ENCODE assay signal across 8 cellular contexts in the genomic region with DNA sequence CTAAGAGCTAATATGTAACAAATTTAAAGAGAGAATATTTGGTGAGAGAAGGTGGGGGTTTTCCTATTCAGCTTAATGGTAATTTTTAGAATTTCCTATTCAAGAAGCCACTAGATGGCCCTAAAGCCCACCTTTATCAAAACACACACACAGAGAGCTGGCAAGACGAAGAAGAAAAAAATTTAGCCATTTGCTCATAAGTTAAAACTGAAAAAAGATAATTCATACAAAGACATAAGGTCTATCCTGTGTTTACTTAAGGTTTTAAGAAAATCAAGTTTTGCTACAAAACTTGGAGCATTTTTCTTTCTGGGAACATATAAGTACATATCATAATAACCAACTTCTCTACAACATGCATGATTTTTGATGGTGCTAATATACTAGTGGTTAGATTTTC. TPM values are rescaled to one million over a fixed set of nuclear protein-coding genes. Genes with fewer than 3 reads are reported as not detected.
DNase-seq lines count a peak whose midpoint lies in the region; ATAC-seq and FAIRE-seq lines count a peak whose summit lies in the region.

No MANE protein-coding gene starts in this region.

- peak; percentile 54 for ATAC-seq in HG03378 (IDR thresholded peaks at IDR 0.05; ENCODE audit: unreplicated experiment)
- no peak for ATAC-seq in GM19455 (IDR thresholded peaks at IDR 0.05; ENCODE audit: unreplicated experiment)

- DNase-seq in Daoy (ENCODE audit: low read depth) (peak; percentile 63), RPMI7951 (ENCODE audit: low read depth) (peak; percentile 63), mucosa of gallbladder (ENCODE audit: low spot score) (peak; percentile 18), NCI-H1694 (lab: John Stamatoyannopoulos, UW) (no peak)
- DNase-seq in stimulated activated CD4-positive, alpha-beta T cell treated with anti-CD3 and anti-CD28 coated beads, Interleukin-12 subunit alpha, Interleukin-12 subunit beta, amount 100 ng/mL, for 4 hours, result no peak

- peak; percentile 90 for FAIRE-seq in endometrium (lab: Jason Lieb, UNC)

RNA-seq across cellular contexts. Expression of gene PCED1B, which starts 46.8 kb away (rescaled TPM):
- total RNA-seq in Daoy (2014; rRNA removed; shearing (Covaris generic)), result 3.8 and 4.7 TPM in 2 replicates
- total RNA-seq in RPMI7951 (2014; rRNA removed; shearing (Covaris generic)), result 1.6 and 4.2 TPM in 2 replicates
- total RNA-seq in mucosa of gallbladder, result 9.5 TPM

RNA-seq across cellular contexts. Expression of gene AMIGO2, which starts 47.1 kb away (rescaled TPM):
- total RNA-seq in Daoy (2014; rRNA removed; shearing (Covaris generic)), result 159 and 164 TPM in 2 replicates
- 15.7 and 22.9 TPM in 2 replicates for total RNA-seq in RPMI7951 (2014; rRNA removed; shearing (Covaris generic))
- total RNA-seq in mucosa of gallbladder, result 32.7 TPM

Comparison
In these comparisons a context has a peak if more than half of its experiments do, and no peak if none do; other contexts are left out.
1. DNase-seq: peak in Daoy (single experiment), RPMI7951 (single experiment) and mucosa of gallbladder (single experiment); none in stimulated activated CD4-positive, alpha-beta T cell treated with anti-CD3 and anti-CD28 coated beads, Interleukin-12 subunit alpha, Interleukin-12 subunit beta, amount 100 ng/mL, for 4 hours (single experiment) and NCI-H1694 (single experiment).